ENCODE assay signal across 1 cellular context in genomic region chr13:99080131-99080530, GRCh38.
TF ChIP-seq lines count a peak whose summit lies in the region.

No MANE protein-coding gene starts in this region.

TF ChIP-seq in HCT116, 20 proteins besides CTCF, POLR2A, EP300 and RAD21 (continued from another document):
- TF ChIP-seq REST (IDR thresholded peaks at IDR 0.05; ENCODE audit: low read depth) (no peak), FOSL1 (IDR thresholded peaks at IDR 0.05; ENCODE audit: low read depth) (no peak), SIN3A (IDR thresholded peaks at IDR 0.05; ENCODE audit: low read depth) (no peak), EGR1 (IDR thresholded peaks at IDR 0.05; ENCODE audit: low read depth) (no peak), YY1 (IDR thresholded peaks at IDR 0.05; ENCODE audit: extremely low read depth, insufficient replicate concordance, low read depth, low read length) (no peak), CBX3 (IDR thresholded peaks at IDR 0.05; ENCODE audit: low read depth) (no peak)
- TF ChIP-seq, protein P1, sequence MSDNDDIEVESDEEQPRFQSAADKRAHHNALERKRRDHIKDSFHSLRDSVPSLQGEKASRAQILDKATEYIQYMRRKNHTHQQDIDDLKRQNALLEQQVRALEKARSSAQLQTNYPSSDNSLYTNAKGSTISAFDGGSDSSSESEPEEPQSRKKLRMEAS (IDR thresholded peaks at IDR 0.05): no peak
- TF ChIP-seq, protein P2, sequence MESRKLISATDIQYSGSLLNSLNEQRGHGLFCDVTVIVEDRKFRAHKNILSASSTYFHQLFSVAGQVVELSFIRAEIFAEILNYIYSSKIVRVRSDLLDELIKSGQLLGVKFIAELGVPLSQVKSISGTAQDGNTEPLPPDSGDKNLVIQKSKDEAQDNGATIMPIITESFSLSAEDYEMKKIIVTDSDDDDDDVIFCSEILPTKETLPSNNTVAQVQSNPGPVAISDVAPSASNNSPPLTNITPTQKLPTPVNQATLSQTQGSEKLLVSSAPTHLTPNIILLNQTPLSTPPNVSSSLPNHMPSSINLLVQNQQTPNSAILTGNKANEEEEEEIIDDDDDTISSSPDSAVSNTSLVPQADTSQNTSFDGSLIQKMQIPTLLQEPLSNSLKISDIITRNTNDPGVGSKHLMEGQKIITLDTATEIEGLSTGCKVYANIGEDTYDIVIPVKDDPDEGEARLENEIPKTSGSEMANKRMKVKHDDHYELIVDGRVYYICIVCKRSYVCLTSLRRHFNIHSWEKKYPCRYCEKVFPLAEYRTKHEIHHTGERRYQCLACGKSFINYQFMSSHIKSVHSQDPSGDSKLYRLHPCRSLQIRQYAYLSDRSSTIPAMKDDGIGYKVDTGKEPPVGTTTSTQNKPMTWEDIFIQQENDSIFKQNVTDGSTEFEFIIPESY (IDR thresholded peaks at IDR 0.05; ENCODE audit: extremely low read depth, insufficient replicate concordance, low read length): no peak
